ENCODE assay signal across 15 cellular contexts in genomic region chr3:64832098-64832497, GRCh38.
DNase-seq lines count a peak whose midpoint lies in the region; TF ChIP-seq lines count a peak whose summit lies in the region.
"Had no signal": no experiment of that assay in that cellular context is flagged by ENCODE, and none has a peak within 500 bp of the region (broad histone marks: within the 10 kb centered on the region; RNA-seq: fewer than 3 reads in every experiment).

No MANE protein-coding gene starts in this region.

- H3K4me1 Mint-ChIP-seq in Caco-2 (ENCODE audit: low read depth, unreplicated experiment): peaks cover 13% of the 10 kb centered on the region
- H3K4me1 Mint-ChIP-seq: CD4-positive, alpha-beta memory T cell had no signal

- no peaks in the 10 kb centered on the region for H3K36me3 Mint-ChIP-seq in Caco-2 (ENCODE audit: insufficient read depth, unreplicated experiment)
- H3K36me3 Mint-ChIP-seq: CD4-positive, alpha-beta memory T cell had no signal

- H3K9ac ChIP-seq in mesenchymal stem cell (ENCODE audit: low read length): no peak overlapping the region

- BruUV-seq in Caco-2 (replicated peaks; lab: Mats Ljungman, UMichigan): no TSS peak

- no peaks in the 10 kb centered on the region for H3K27me3 ChIP-seq in mesenchymal stem cell (ENCODE audit: control insufficient read depth in 1 of 2, insufficient read depth in 1 of 2, low read length in 2 of 2)
- H3K27me3 ChIP-seq in Caco-2 (replicated peaks; ENCODE audit: control insufficient read depth, insufficient read depth, low read length): no peaks in the 10 kb centered on the region
- H3K27me3 ChIP-seq: BE2C had no signal

- H2BK15ac ChIP-seq in mesenchymal stem cell (ENCODE audit: low read depth, poor library complexity, severe bottlenecking): peak overlapping the region; percentile 33

- no peaks in the 10 kb centered on the region for H3K27me3 Mint-ChIP-seq in Caco-2 (ENCODE audit: insufficient read depth, unreplicated experiment)
- H3K27me3 Mint-ChIP-seq: CD4-positive, alpha-beta memory T cell had no signal

- intact Hi-C loops in Caco-2 (cut with micrococcal nuclease; ENCODE audit: unreplicated experiment): no loop called here

- no peaks in the 10 kb centered on the region for H3K36me3 ChIP-seq in mesenchymal stem cell (ENCODE audit: control insufficient read depth in 1 of 2, insufficient read depth in 2 of 2, low read depth in 1 of 2, low read length in 2 of 2)
- H3K36me3 ChIP-seq in Caco-2 (ENCODE audit: control insufficient read depth, insufficient read depth, low read length): no peaks in the 10 kb centered on the region
- H3K36me3 ChIP-seq: BE2C had no signal

- H4K91ac ChIP-seq in mesenchymal stem cell (ENCODE audit: low read length): no peak overlapping the region

- H2BK12ac ChIP-seq in mesenchymal stem cell (ENCODE audit: low read length in 2 of 2): no peak overlapping the region

- no peak overlapping the region for H4K8ac ChIP-seq in mesenchymal stem cell (ENCODE audit: low read length)

- H3K14ac ChIP-seq in mesenchymal stem cell (ENCODE audit: low read length in 2 of 2): no peak overlapping the region

- no peaks in the 10 kb centered on the region for H3K9me3 ChIP-seq in mesenchymal stem cell (ENCODE audit: control insufficient read depth, low read length)
- H3K9me3 ChIP-seq in Caco-2: no peaks in the 10 kb centered on the region
- H3K9me3 ChIP-seq: BE2C had no signal

- H3K27ac Mint-ChIP-seq in Caco-2 (ENCODE audit: unreplicated experiment): no peak overlapping the region
- H3K27ac Mint-ChIP-seq: CD4-positive, alpha-beta memory T cell; GM23338 had no signal

- H3K4me2 ChIP-seq in mesenchymal stem cell (ENCODE audit: low read length, poor library complexity, severe bottlenecking): no peak overlapping the region
- H3K4me2 ChIP-seq: GM23338 had no signal

- H2AFZ ChIP-seq in mesenchymal stem cell (ENCODE audit: low read depth, low read length): no peak overlapping the region
- H2AFZ ChIP-seq: GM23338 had no signal

- no peak overlapping the region for H3K4me3 Mint-ChIP-seq in Caco-2 (ENCODE audit: unreplicated experiment)
- H3K4me3 Mint-ChIP-seq: CD4-positive, alpha-beta memory T cell; GM23338 had no signal

- no peak for TF ChIP-seq CTCF in Caco-2 (IDR thresholded peaks at IDR 0.05; ENCODE audit: insufficient read depth in 1 of 2, low read depth in 1 of 2, low read length in 1 of 2, severe bottlenecking in 1 of 2, unreplicated experiment in 1 of 2)

- H2BK120ac ChIP-seq in mesenchymal stem cell (ENCODE audit: low read depth, low read length): no peak overlapping the region

- peak; percentile 51 for DNase-seq in globus pallidus (ENCODE audit: low spot score)
- DNase-seq in mesenchymal stem cell: no peak
- peak; percentile 41 for DNase-seq in pons (ENCODE audit: low spot score)
- no peak for DNase-seq in Caco-2
- DNase-seq in NCI-H1048 (lab: John Stamatoyannopoulos, UW): no peak
- no peak for DNase-seq in stimulated activated naive CD4-positive, alpha-beta T cell (lab: John Stamatoyannopoulos, UW)
- no peak for DNase-seq in HuH-7.5 (ENCODE audit: low spot score)
- DNase-seq: BE2C; CD4-positive, alpha-beta memory T cell; DND-41; GF-D8; H7; IMR-90 had no signal

- no peak overlapping the region for H2BK5ac ChIP-seq in mesenchymal stem cell (ENCODE audit: low read depth, low read length, poor library complexity, severe bottlenecking)

- H3K79me1 ChIP-seq in mesenchymal stem cell (replicated peaks; ENCODE audit: low read length, poor library complexity, severe bottlenecking): no peaks in the 10 kb centered on the region

- H3K9me3 Mint-ChIP-seq in Caco-2 (ENCODE audit: unreplicated experiment): no peaks in the 10 kb centered on the region
- H3K9me3 Mint-ChIP-seq: GM23338 had no signal

- H3K18ac ChIP-seq in mesenchymal stem cell (ENCODE audit: low read depth in 1 of 2, low read length in 2 of 2): no peak overlapping the region

- WGBS in mesenchymal stem cell: 94% methylated on average over 4 of the region's 5 CpGs

- H3K4me1 ChIP-seq in mesenchymal stem cell (ENCODE audit: control insufficient read depth, insufficient read depth, low read depth, low read length) (peaks cover 3% of the 10 kb centered on the region), Caco-2 (peaks cover 10% of the 10 kb centered on the region; the same call in 1 of the 2 replicates)
- H3K4me1 ChIP-seq: BE2C had no signal

- no peak overlapping the region for H3K4ac ChIP-seq in mesenchymal stem cell (ENCODE audit: low read depth in 1 of 2, low read length in 2 of 2)

- CTCF ChIA-PET in Caco-2 (lab: Charles Lee): no interaction called here

- H3K23ac ChIP-seq in mesenchymal stem cell (ENCODE audit: low read length in 2 of 2): no peak overlapping the region

- H3K4me3 ChIP-seq in mesenchymal stem cell (ENCODE audit: insufficient read depth in 1 of 2, low read depth in 1 of 2, low read length in 2 of 2): no peak overlapping the region
- H3K4me3 ChIP-seq in Caco-2 (ENCODE audit: low read depth, low read length): no peak overlapping the region
- H3K4me3 ChIP-seq: GM23338 had no signal

- POLR2A ChIA-PET in Caco-2 (lab: Charles Lee): no interaction called here

- H2AK5ac ChIP-seq in mesenchymal stem cell (ENCODE audit: low read length, severe bottlenecking): no peak overlapping the region

- H3K27ac ChIP-seq in mesenchymal stem cell (ENCODE audit: low read length, poor library complexity, severe bottlenecking): no peak overlapping the region
- H3K27ac ChIP-seq: C4-2B had no signal

Comparison
In these comparisons a context has a peak if more than half of its experiments do, and no peak if none do; other contexts are left out.
1. DNase-seq: peak in globus pallidus (single experiment) and pons (single experiment); none in mesenchymal stem cell (single experiment), Caco-2 (0 of 2), NCI-H1048 (single experiment), stimulated activated naive CD4-positive, alpha-beta T cell (0 of 6) and HuH-7.5 (single experiment).